13 cellular contexts compared by ENCODE assay signal in the genomic region with DNA sequence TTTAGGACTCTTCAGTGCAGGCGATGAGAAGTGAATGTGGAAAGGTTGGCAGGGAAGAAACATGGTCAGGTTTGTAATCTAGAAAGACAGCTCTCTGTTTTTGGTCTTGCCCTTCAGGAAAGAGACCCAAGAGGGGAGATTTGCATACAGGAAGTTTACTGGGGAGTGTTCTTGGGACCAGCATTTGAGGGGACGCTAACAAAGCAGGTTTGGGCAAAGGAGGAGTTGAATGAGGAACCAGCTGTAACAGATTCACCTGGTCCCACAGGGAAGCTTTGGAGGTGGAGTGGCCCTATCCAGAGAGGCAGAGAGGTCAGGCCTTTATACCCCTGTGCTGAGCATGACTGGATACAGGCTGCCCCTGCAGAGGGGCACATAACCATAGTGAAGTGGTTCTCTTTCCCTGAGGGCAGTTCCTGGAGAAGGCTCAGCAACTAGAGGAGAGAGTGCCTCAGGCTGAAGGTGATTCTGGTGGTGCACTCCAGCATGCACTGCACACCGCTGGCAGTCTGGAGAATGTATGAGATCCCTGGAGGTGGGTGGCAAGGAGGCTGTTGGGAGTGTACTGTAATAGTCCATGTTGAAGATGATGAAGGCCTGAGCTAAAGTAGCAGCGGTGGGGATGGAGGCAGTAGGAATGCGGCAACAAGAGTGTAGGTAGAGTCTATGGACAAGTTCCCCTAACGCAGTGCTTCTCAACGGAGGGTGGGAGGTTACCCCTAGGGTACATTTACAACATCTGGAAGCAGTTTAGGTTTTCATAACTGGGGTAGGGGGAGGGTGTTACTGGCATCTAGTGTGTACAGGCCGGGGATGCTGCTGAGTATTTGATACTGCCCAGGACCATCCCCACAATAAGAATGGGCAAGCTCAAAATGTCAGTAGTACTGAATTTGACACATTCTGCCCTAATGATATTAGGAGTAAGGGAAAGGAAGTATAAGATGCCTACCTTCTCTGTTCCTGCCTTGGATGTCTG. TPM values are rescaled to one million over a fixed set of nuclear protein-coding genes. Genes with fewer than 3 reads are reported as not detected.
DNase-seq lines count a peak whose midpoint lies in the region; ATAC-seq and TF ChIP-seq lines count a peak whose summit lies in the region.
"Had no signal": no experiment of that assay in that cellular context is flagged by ENCODE, and none has a peak within 500 bp of the region (broad histone marks: within the 10 kb centered on the region; RNA-seq: fewer than 3 reads in every experiment).

No MANE protein-coding gene starts in this region.

- 93 to 95% methylated on average over 8 of the region's 8 CpGs for WGBS in testis, 2 donors

- peak; percentile 86 for ATAC-seq in GM18511 (IDR thresholded peaks at IDR 0.05; ENCODE audit: unreplicated experiment)
- peak; percentile 88 for ATAC-seq in GM21576 (IDR thresholded peaks at IDR 0.05; ENCODE audit: unreplicated experiment)
- peak; percentile 77 for ATAC-seq in HG03196 (IDR thresholded peaks at IDR 0.05; ENCODE audit: unreplicated experiment)
- ATAC-seq: activated T-cell treated with anti-CD3 and anti-CD28 coated beads, Interleukin-2, amount 50 U/mL, for 72 hours had no signal

- TF ChIP-seq CTCF in testis (IDR thresholded peaks at IDR 0.05) (no peak), GM10266 (IDR thresholded peaks at IDR 0.05; ENCODE audit: control insufficient read depth, insufficient read depth, low read depth, missing control alignments) (no peak)

- intact Hi-C loops in testis (cut with DNase I; ENCODE audit: low total_unique reads): no loop called here

- H3K4me3 ChIP-seq in iPS-18a (ENCODE audit: low read length): no peak overlapping the region
- H3K4me3 ChIP-seq in testis: no peak overlapping the region
- H3K4me3 ChIP-seq: heart right ventricle, thoracic aorta had no signal

- H3K9ac ChIP-seq in iPS-18a (ENCODE audit: low read length): no peak overlapping the region

- H3K27ac ChIP-seq in iPS-18a (ENCODE audit: low read length) (peak overlapping the region; percentile 8), testis (no peak overlapping the region)
- H3K27ac ChIP-seq: heart right ventricle, thoracic aorta had no signal

- DNase-seq in testis: no peak
- DNase-seq in NK-92 treated with Interleukin-12 subunit alpha and Interleukin-12 subunit beta, amount 100 ng/mL, for 24 hours (lab: John Stamatoyannopoulos, UW): no peak
- DNase-seq in GM10266 (ENCODE audit: extremely low spot score): no peak
- DNase-seq in NCI-H1436 treated with DMSO at 0.1 percent for 48 hours (lab: John Stamatoyannopoulos, UW): no peak
- DNase-seq: activated T-cell treated with anti-CD3 and anti-CD28 coated beads, Interleukin-2, amount 50 U/mL, for 72 hours; heart right ventricle; KBM-7; NCI-H510A treated with DMSO at 0.1 percent for 48 hours had no signal

- H3K27me3 ChIP-seq in iPS-18a (ENCODE audit: control insufficient read depth, insufficient read depth, low read length) (no peaks in the 10 kb centered on the region), testis (no peaks in the 10 kb centered on the region)
- H3K27me3 ChIP-seq: heart right ventricle had no signal

- H3K9me3 ChIP-seq in iPS-18a (ENCODE audit: control insufficient read depth, low read depth, low read length) (no peaks in the 10 kb centered on the region), testis (no peaks in the 10 kb centered on the region)
- H3K9me3 ChIP-seq: heart right ventricle, thoracic aorta had no signal

- H3K36me3 ChIP-seq in iPS-18a (ENCODE audit: control insufficient read depth, low read depth, low read length) (no peaks in the 10 kb centered on the region), testis (ENCODE audit: low read depth, missing control alignments) (no peaks in the 10 kb centered on the region)
- H3K36me3 ChIP-seq: heart right ventricle, thoracic aorta had no signal

- TF ChIP-seq POLR2A in testis (IDR thresholded peaks at IDR 0.05): no peak

- H3K4me1 ChIP-seq in iPS-18a (ENCODE audit: control insufficient read depth, low read depth, low read length): peaks cover 40% of the 10 kb centered on the region
- no peaks in the 10 kb centered on the region for H3K4me1 ChIP-seq in testis

RNA-seq across cellular contexts. Expression of gene MAP2K6, which starts 37.2 kb away (rescaled TPM):
- 1 to 10 TPM; 2.6 to 2.8 TPM for total RNA-seq in testis
- polyA plus RNA-seq in testis (ENCODE audit: insufficient read depth, low read depth, low replicate concordance): 2.7 TPM
